Comparison of ENCODE assay signal across 8 cellular contexts in genomic region chr7:128863433-128863989, GRCh38. TPM values are rescaled to one million over a fixed set of nuclear protein-coding genes. Genes with fewer than 3 reads are reported as not detected.
DNase-seq lines count a peak whose midpoint lies in the region; ATAC-seq and TF ChIP-seq lines count a peak whose summit lies in the region.

No MANE protein-coding gene starts in this region.

- peak overlapping the region; percentile 100 for H3K4me2 ChIP-seq in osteoblast (ENCODE audit: insufficient read depth, low read length)

- TF ChIP-seq CTCF in fibroblast of pulmonary artery (IDR thresholded peaks at IDR 0.05; ENCODE audit: low read length, missing control alignments) = peak; percentile 65
- peak; percentile 68 for TF ChIP-seq CTCF in osteoblast (IDR thresholded peaks at IDR 0.05; ENCODE audit: extremely low read depth, low read depth, low read length)

- H3K27ac ChIP-seq in osteoblast (ENCODE audit: low read depth, low read length) = peak overlapping the region; percentile 87

- H3K27me3 ChIP-seq in osteoblast (ENCODE audit: insufficient read depth, low read length) = no peaks in the 10 kb centered on the region

- H3K4me3 ChIP-seq in fibroblast of pulmonary artery (replicated peaks; ENCODE audit: low read depth, low read length) (peak overlapping the region; percentile 95), osteoblast (ENCODE audit: insufficient read depth, low read length) (peak overlapping the region; percentile 98)

- H2AFZ ChIP-seq in osteoblast (ENCODE audit: low read length) = peak overlapping the region; percentile 92

- DNase-seq in AG20443 (ENCODE audit: low spot score) = peak; percentile 78
- peak; percentile 36 for DNase-seq in NCI-H526 treated with DMSO at 0.1 percent for 48 hours (lab: John Stamatoyannopoulos, UW)
- DNase-seq in activated T-cell treated with anti-CD3 and anti-CD28 coated beads for 48 hours (ENCODE audit: low read depth) = peak; percentile 28
- peak; percentile 77 for DNase-seq in fibroblast of pulmonary artery (ENCODE audit: low read depth)
- peak; percentile 98 for DNase-seq in osteoblast (ENCODE audit: insufficient read length, low spot score, missing footprints)

- H4K20me1 ChIP-seq in osteoblast (ENCODE audit: insufficient read depth, low read length) = peaks cover 31% of the 10 kb centered on the region

- peaks cover 30% of the 10 kb centered on the region for H3K36me3 ChIP-seq in osteoblast (ENCODE audit: insufficient read depth, low read length)

- ATAC-seq in GM18498 (IDR thresholded peaks at IDR 0.05; ENCODE audit: unreplicated experiment) (peak; percentile 46), HG03135 (IDR thresholded peaks at IDR 0.05; ENCODE audit: unreplicated experiment) (peak; percentile 39), GM21381 (IDR thresholded peaks at IDR 0.05; ENCODE audit: unreplicated experiment) (no peak)

- peaks cover 12% of the 10 kb centered on the region for H3K4me1 ChIP-seq in osteoblast (ENCODE audit: insufficient read depth, low read length)

- H3K9me3 ChIP-seq in osteoblast (ENCODE audit: low read depth, low read length) = no peaks in the 10 kb centered on the region

- peaks cover 26% of the 10 kb centered on the region for H3K79me2 ChIP-seq in osteoblast (ENCODE audit: insufficient read depth, low read length)

RNA-seq across cellular contexts. Expression of gene ATP6V1F, which starts 0.9 kb away (rescaled TPM):
- total RNA-seq in osteoblast = 91.9 and 95.2 TPM in 2 replicates

RNA-seq across cellular contexts. Expression of gene FLNC, which starts 33.3 kb away (rescaled TPM):
- 93.7 and 130 TPM in 2 replicates for total RNA-seq in osteoblast

RNA-seq across cellular contexts. Expression of gene KCP, which starts 47.0 kb away (rescaled TPM):
- 0.88 and 1.1 TPM in 2 replicates for total RNA-seq in osteoblast

Comparison
In these comparisons a context has a peak if more than half of its experiments do, and no peak if none do; other contexts are left out.
1. DNase-seq: peak in every context shown above with its lines; median percentile 98 in osteoblast; 78 in AG20443; 77 in fibroblast of pulmonary artery; 36 in NCI-H526 treated with DMSO at 0.1 percent for 48 hours; 28 in activated T-cell treated with anti-CD3 and anti-CD28 coated beads for 48 hours.